Comparison of ENCODE assay signal across 9 cellular contexts in the genomic region with DNA sequence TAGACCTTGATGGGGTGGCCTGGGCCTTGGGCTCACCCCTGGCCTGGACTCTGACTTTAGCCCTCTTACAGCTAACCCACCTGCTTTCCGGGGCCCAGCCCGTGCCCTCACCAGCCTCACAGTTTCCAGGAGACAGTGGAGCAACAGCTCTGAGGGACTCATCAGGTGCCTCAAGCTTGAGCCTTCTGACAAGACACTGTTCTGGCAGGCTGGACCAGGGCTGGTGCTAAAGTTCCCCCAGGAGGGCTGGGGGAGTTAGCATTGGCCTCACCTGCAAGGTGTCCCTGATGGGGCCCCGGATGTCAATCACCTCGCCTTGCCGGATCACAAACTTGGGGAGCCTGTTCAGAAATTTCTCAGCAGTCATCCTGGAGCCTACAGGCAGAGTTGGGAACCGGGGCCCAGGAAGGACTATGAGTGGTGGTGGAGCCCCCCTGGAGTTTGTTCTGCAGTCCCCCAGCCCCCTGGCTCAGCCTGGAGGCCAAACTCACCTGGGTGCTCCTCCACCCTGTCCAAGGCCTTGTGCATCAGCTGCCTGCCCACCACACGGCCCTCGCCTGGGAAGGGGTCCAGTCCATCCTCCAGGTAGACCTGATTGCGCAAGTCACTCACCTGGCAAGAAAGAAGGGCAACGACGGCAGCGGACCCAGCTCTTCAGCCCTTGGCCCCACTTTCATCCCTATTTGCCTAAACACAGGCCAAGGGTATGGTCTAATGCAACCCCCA. TPM values are rescaled to one million over a fixed set of nuclear protein-coding genes. Genes with fewer than 3 reads are reported as not detected.
DNase-seq lines count a peak whose midpoint lies in the region; ATAC-seq, FAIRE-seq and TF ChIP-seq lines count a peak whose summit lies in the region.
"Had no signal": no experiment of that assay in that cellular context is flagged by ENCODE, and none has a peak within 500 bp of the region (broad histone marks: within the 10 kb centered on the region; RNA-seq: fewer than 3 reads in every experiment).

No MANE protein-coding gene starts in this region.

- H3K4me1 ChIP-seq in HCT116 (ENCODE audit: control insufficient read depth in 1 of 2, insufficient read depth in 2 of 2, low read length in 2 of 2), result peaks cover 29 to 74% of the 10 kb centered on the region in 2 experiments

- BruUV-seq in HCT116 (replicated peaks; lab: Mats Ljungman, UMichigan), result no TSS peak

- intact Hi-C loops in HCT116 (cut with micrococcal nuclease) (loop anchor here (2.0 kb wide), 1 partner anchor 133 kb away; no protein-coding TSS in a partner anchor), posterior cingulate gyrus (cut with DNase I) (no loop called here), lower leg skin (cut with DNase I; ENCODE audit: low total_unique reads) (no loop called here)

- H3K79me2 ChIP-seq in HCT116 (ENCODE audit: insufficient read depth, low read length), result peaks cover 16% of the 10 kb centered on the region

- peak overlapping the region; percentile 91 for H3K4me3 Mint-ChIP-seq in T-helper 17 cell

- H3K9ac ChIP-seq in HCT116 (ENCODE audit: low read length), result peak overlapping the region; percentile 50

- 67 to 74% methylated on average over 8 to 11 of the region's 12 CpGs for WGBS in lower leg skin, 2 donors

- peaks cover 76% of the 10 kb centered on the region for H3K4me1 Mint-ChIP-seq in T-helper 17 cell

- no peak for TF ChIP-seq RAD21 in HCT116 (IDR thresholded peaks at IDR 0.05; ENCODE audit: low read depth)

- H3K9me3 ChIP-seq in HCT116 (ENCODE audit: control insufficient read depth in 1 of 2, insufficient read depth in 1 of 2, low read depth in 1 of 2, low read length in 2 of 2) (no peaks in the 10 kb centered on the region), T-helper 17 cell (ENCODE audit: control insufficient read depth, low read length, poor library complexity, severe bottlenecking) (no peaks in the 10 kb centered on the region)

- RAD21 ChIA-PET in HCT116 (lab: Charles Lee; ENCODE audit: low non-redundant PET in 1 of 2, low total read pairs in 2 of 2, uncharacterized antibody in 2 of 2, unreplicated experiment in 2 of 2), result interaction anchor here (1.3 to 2.1 kb wide), 4 partner anchors 38 to 108 kb away, joined by 4 to 11 read pairs (median 4); no protein-coding TSS in a partner anchor

- ATAC-seq in HCT116 (no peak), T-helper 17 cell (no peak)

- peak overlapping the region; percentile 79 for H3K4me2 ChIP-seq in HCT116 (ENCODE audit: low read length)

- H3K27me3 ChIP-seq in HCT116 (ENCODE audit: insufficient read depth, low read length), result no peaks in the 10 kb centered on the region

- H3K27ac Mint-ChIP-seq in T-helper 17 cell, result peak overlapping the region; percentile 99

- POLR2A ChIA-PET in HCT116 (lab: Charles Lee) (interaction anchor here (0.6 to 1.5 kb wide), 2 partner anchors 39 to 67 kb away, joined by 3 to 4 read pairs; no protein-coding TSS in a partner anchor), HEK293T (lab: Yijun Ruan, JAX) (no interaction called here)

- H3K9me2 ChIP-seq in HCT116 (ENCODE audit: insufficient read depth), result no peaks in the 10 kb centered on the region

- peaks cover 17% of the 10 kb centered on the region for H3K36me3 Mint-ChIP-seq in T-helper 17 cell (ENCODE audit: low read depth)

- DNase-seq in HCT116 (ENCODE audit: low read depth, low spot score), result no peak
- no peak for DNase-seq in T-helper 17 cell
- no peak for DNase-seq in epithelial cell of prostate (ENCODE audit: low read depth, low spot score)
- no peak for DNase-seq in HEK293T (ENCODE audit: extremely low spot score)
- no peak for DNase-seq in posterior cingulate gyrus
- no peak for DNase-seq in lower leg skin (ENCODE audit: low spot score in 2 of 2)
- no peak for DNase-seq in H54 (ENCODE audit: insufficient read length, low spot score)

- CTCF ChIA-PET in HCT116 (lab: Charles Lee) (interaction anchor here (0.7 to 4.3 kb wide), 17 partner anchors 8 to 388 kb away, joined by 3 to 50 read pairs (median 11); partner anchors contain the start of gene CEP85), HEK293T (lab: Yijun Ruan, JAX) (interaction anchor here (0.7 to 4.0 kb wide), 17 partner anchors 8 to 216 kb away, joined by 3 to 55 read pairs (median 5); partner anchors contain the start of gene UBXN11)

- H3K27me3 Mint-ChIP-seq in T-helper 17 cell, result no peaks in the 10 kb centered on the region

- H3K36me3 ChIP-seq in HCT116 (ENCODE audit: control insufficient read depth in 1 of 2, insufficient read depth in 2 of 2, low read length in 2 of 2), result no peaks in the 10 kb centered on the region; a peak in 1 of 4 replicates

- H2AFZ ChIP-seq in HCT116 (ENCODE audit: low read depth, low read length, poor library complexity, severe bottlenecking), result no peak overlapping the region

- no peaks in the 10 kb centered on the region for H4K20me1 ChIP-seq in HCT116 (ENCODE audit: insufficient read depth)

- no peak for FAIRE-seq in H54 (lab: Jason Lieb, UNC)

- peak overlapping the region; percentile 58 for H3K27ac ChIP-seq in HCT116 (ENCODE audit: low read depth, low read length)
- H3K27ac ChIP-seq in epithelial cell of prostate, result peak overlapping the region; percentile 37
- H3K27ac ChIP-seq in skin epidermis, result peak overlapping the region in 20 of 21 experiments; percentile 20 to 98 (median 88)

- TF ChIP-seq POLR2A in HCT116 (IDR thresholded peaks at IDR 0.05; ENCODE audit: borderline replicate concordance, extremely low read depth, insufficient read depth, insufficient read length), result no peak
- TF ChIP-seq POLR2A in lower leg skin (IDR thresholded peaks at IDR 0.05), result no peak
- TF ChIP-seq POLR2A in H54 (IDR thresholded peaks at IDR 0.05; ENCODE audit: low read depth, low read length), result no peak

- H3K4me3 ChIP-seq in HCT116 (replicated peaks in 1 of 2; ENCODE audit: low read depth in 1 of 2, low read length in 2 of 2), result peak overlapping the region in 1 of 2 experiments; percentile 31; a peak in 2 of 4 replicates
- H3K4me3 ChIP-seq in skin epidermis, result peak overlapping the region in 2 of 7 experiments; percentile 7 to 13
- no peak overlapping the region for H3K4me3 ChIP-seq in lower leg skin (ENCODE audit: low read depth, poor library complexity, severe bottlenecking)

- TF ChIP-seq CTCF in HCT116 (IDR thresholded peaks at IDR 0.05 in 2 of 3, conservative IDR thresholded peaks at IDR 0.05 in 1 of 3; ENCODE audit: borderline replicate concordance in 1 of 3, insufficient read depth in 1 of 3, low read depth in 2 of 3, low read length in 2 of 3) (no peak), lower leg skin (IDR thresholded peaks at IDR 0.05) (no peak)

TF ChIP-seq in HCT116, 20 proteins besides CTCF, POLR2A, EP300 and RAD21:
- TF ChIP-seq, protein P1, sequence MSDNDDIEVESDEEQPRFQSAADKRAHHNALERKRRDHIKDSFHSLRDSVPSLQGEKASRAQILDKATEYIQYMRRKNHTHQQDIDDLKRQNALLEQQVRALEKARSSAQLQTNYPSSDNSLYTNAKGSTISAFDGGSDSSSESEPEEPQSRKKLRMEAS (IDR thresholded peaks at IDR 0.05), result no peak
- 0 out of 2 replicates have a peak, but pooled peaks have one; percentile 8 for TF ChIP-seq POLR2AphosphoS5 (IDR thresholded peaks at IDR 0.05; ENCODE audit: low read depth, low read length)

TF ChIP-seq in HEK293T, 16 proteins besides CTCF, POLR2A, EP300 and RAD21:
- TF ChIP-seq ELF4 (IDR thresholded peaks at IDR 0.05) (no peak), SP1 (IDR thresholded peaks at IDR 0.05) (no peak), LEF1 (IDR thresholded peaks at IDR 0.05; ENCODE audit: borderline replicate concordance) (no peak), L3MBTL2 (conservative IDR thresholded peaks at IDR 0.05) (no peak), SUZ12 (IDR thresholded peaks at IDR 0.05) (no peak), FOXK2 (IDR thresholded peaks at IDR 0.05) (no peak), CTBP1 (IDR thresholded peaks at IDR 0.05; ENCODE audit: borderline replicate concordance) (no peak), HDGF (IDR thresholded peaks at IDR 0.05; ENCODE audit: borderline replicate concordance) (no peak), TARDBP (IDR thresholded peaks at IDR 0.05) (no peak), ZNF384 (IDR thresholded peaks at IDR 0.05) (no peak), FOXA1 (IDR thresholded peaks at IDR 0.05) (no peak), BHLHE40 (IDR thresholded peaks at IDR 0.05; ENCODE audit: borderline replicate concordance) (no peak), NFRKB (IDR thresholded peaks at IDR 0.05) (no peak)
- TF ChIP-seq, protein P2, sequence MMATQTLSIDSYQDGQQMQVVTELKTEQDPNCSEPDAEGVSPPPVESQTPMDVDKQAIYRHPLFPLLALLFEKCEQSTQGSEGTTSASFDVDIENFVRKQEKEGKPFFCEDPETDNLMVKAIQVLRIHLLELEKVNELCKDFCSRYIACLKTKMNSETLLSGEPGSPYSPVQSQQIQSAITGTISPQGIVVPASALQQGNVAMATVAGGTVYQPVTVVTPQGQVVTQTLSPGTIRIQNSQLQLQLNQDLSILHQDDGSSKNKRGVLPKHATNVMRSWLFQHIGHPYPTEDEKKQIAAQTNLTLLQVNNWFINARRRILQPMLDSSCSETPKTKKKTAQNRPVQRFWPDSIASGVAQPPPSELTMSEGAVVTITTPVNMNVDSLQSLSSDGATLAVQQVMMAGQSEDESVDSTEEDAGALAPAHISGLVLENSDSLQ (IDR thresholded peaks at IDR 0.05), result no peak

RNA-seq across cellular contexts. Expression of gene SH3BGRL3, which starts 4.1 kb away (rescaled TPM):
- total RNA-seq in HCT116 (2021; ENCODE audit: unreplicated experiment), result 112 TPM
- polyA plus RNA-seq in HCT116 (2012), result 159 and 169 TPM in 2 replicates
- total RNA-seq in T-helper 17 cell, result 100 to 1,000 TPM; 361 to 435 TPM
- 10 to 100 TPM; 74.8 to 97.1 (median 78.3) TPM for total RNA-seq in lower leg skin

RNA-seq across cellular contexts. Expression of gene UBXN11, which starts 22.4 kb away (rescaled TPM):
- total RNA-seq in HCT116 (2021; ENCODE audit: unreplicated experiment) (19.3 TPM), T-helper 17 cell (10 to 100 TPM; 44.6 to 45.1 TPM), lower leg skin (1 to 10 TPM; 5.1 to 9.6 (median 5.8) TPM)
- 20.8 and 22.3 TPM in 2 replicates for polyA plus RNA-seq in HCT116 (2012)

RNA-seq across cellular contexts. Expression of gene CD52, which starts 33.7 kb away (rescaled TPM):
- total RNA-seq in HCT116 (2021; ENCODE audit: unreplicated experiment) (2.0 TPM), T-helper 17 cell (1,000 to 10,000 TPM; 1,152 to 1,411 TPM), lower leg skin (1 to 10 TPM in 3 of 4 donors, not detected in 1; 2.0 to 6.1 (median 3.5) TPM)
- 0.62 and 0.95 TPM in 2 replicates for polyA plus RNA-seq in HCT116 (2012)
- total RNA-seq: HT1080 had no signal

RNA-seq across cellular contexts. Expression of gene CEP85, which starts 50.0 kb away (rescaled TPM):
- total RNA-seq in HCT116 (2021; ENCODE audit: unreplicated experiment), result 37.2 TPM
- 25.4 and 30.4 TPM in 2 replicates for polyA plus RNA-seq in HCT116 (2012)
- total RNA-seq in T-helper 17 cell, result 10 to 100 TPM; 12.5 to 14.3 TPM
- total RNA-seq in lower leg skin, result 10 to 100 TPM; 13.0 to 17.2 (median 14.1) TPM

Comparison
In these comparisons a context has a peak if more than half of its experiments do, and no peak if none do; other contexts are left out.
1. H3K27ac ChIP-seq: peak in every context shown above with its lines; median percentile 88 in skin epidermis; 58 in HCT116; 37 in epithelial cell of prostate.
2. RNA of gene CD52, which starts 33.7 kb away (total RNA-seq): 1,152 to 1,411 TPM in T-helper 17 cell; 2.0 to 6.1 TPM in lower leg skin and 2.0 TPM in HCT116 (single experiment); every median in the first group is over 100 times any median in the second.